9 cellular contexts compared by ENCODE assay signal in the genomic region with DNA sequence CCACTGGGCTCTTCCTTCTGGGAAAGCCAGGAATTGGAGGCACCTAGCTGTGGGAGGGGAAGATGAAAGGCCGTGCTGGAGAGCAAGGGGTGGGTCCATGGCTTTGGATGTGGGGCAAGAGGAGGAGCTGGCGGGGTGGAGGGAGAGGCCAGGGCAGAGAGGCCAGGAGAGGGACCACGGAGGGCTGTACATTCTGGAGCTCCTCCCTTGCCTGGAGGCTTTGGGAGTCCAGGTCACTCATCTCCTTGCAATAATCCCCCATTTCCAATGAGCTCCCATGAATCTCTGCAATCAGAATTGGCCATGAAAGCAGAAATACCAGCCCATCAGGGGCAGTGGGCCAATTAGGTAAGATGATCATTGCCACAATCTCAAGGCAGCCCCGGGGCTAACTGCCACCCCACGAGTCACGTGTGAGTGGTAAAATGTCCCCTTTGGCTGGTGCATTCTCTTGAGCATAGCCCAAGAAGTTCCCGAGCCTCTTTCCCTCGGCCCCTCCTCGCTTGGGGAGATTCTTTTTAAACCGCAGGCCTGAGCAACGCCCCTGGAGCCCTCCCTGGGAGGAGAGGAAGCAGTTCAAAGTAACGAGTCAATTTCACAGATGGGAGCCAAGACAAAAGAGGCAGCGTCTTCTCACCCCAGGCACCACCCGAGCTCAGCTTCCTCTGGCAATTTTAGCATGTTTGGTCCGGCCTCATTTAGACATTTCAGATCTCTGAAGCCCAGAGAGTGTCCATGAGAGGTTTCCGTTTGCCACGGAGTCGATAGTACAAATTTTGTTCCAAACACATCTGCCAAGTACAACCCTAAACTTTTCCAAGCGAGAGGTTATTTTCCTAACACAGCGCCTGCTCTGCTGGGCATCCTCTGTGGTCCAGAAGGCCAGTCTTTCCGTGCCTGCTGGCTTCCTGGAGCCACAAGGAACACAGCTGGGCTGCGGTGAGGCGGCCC. TPM values are rescaled to one million over a fixed set of nuclear protein-coding genes. Genes with fewer than 3 reads are reported as not detected.
DNase-seq lines count a peak whose midpoint lies in the region; ATAC-seq and TF ChIP-seq lines count a peak whose summit lies in the region.
"Had no signal": no experiment of that assay in that cellular context is flagged by ENCODE, and none has a peak within 500 bp of the region (broad histone marks: within the 10 kb centered on the region; RNA-seq: fewer than 3 reads in every experiment).

No MANE protein-coding gene starts in this region.

- H3K27me3 ChIP-seq in hepatocyte (no peaks in the 10 kb centered on the region), suprapubic skin (no peaks in the 10 kb centered on the region)

- H3K36me3 Mint-ChIP-seq in WTC11: no peaks in the 10 kb centered on the region

- H2AFZ ChIP-seq in hepatocyte: no peak overlapping the region

- peak overlapping the region; percentile 33; the same call in 1 of the 2 replicates for H3K4me3 Mint-ChIP-seq in WTC11

- no peaks in the 10 kb centered on the region for H3K79me2 ChIP-seq in hepatocyte

- CTCF ChIA-PET in WTC11 (lab: Charles Lee): interaction anchor here (0.9 to 2.2 kb wide), 5 partner anchors 12 to 371 kb away, joined by 3 to 10 read pairs (median 3); a partner anchor contains a TSS

- H3K36me3 ChIP-seq in hepatocyte (replicated peaks; ENCODE audit: insufficient read depth, low read depth) (no peaks in the 10 kb centered on the region), suprapubic skin (no peaks in the 10 kb centered on the region)

- peaks cover 20% of the 10 kb centered on the region for H3K4me1 Mint-ChIP-seq in WTC11

- no peak for TF ChIP-seq EP300 in suprapubic skin (IDR thresholded peaks at IDR 0.05)

- peak; percentile 79 for ATAC-seq in WTC11
- ATAC-seq: activated CD4-positive, CD25-positive, alpha-beta regulatory T cell treated with anti-CD3 and anti-CD28 coated beads, Interleukin-2, amount 50 U/mL, for 24 hours had no signal

- H3K9me3 ChIP-seq in hepatocyte (ENCODE audit: low read depth) (no peaks in the 10 kb centered on the region), suprapubic skin (no peaks in the 10 kb centered on the region)

- H3K27ac ChIP-seq in hepatocyte (no peak overlapping the region), suprapubic skin (peak overlapping the region; percentile 85)

- POLR2A ChIA-PET in WTC11 (lab: Charles Lee): interaction anchor here (0.8 kb wide), 1 partner anchor 13 kb away, joined by 3 read pairs; no protein-coding TSS in a partner anchor

- DNase-seq in HT-29 (ENCODE audit: low spot score) (peak; percentile 7), WTC11 (ENCODE audit: low spot score) (no peak), hepatocyte (ENCODE audit: low spot score) (no peak), suprapubic skin (ENCODE audit: low spot score in 2 of 2) (peak in 1 of 2 donors; percentile 86), cerebellum (ENCODE audit: low spot score) (no peak), NCI-H82 (lab: John Stamatoyannopoulos, UW) (no peak), occipital lobe (lab: John Stamatoyannopoulos, UW) (no peak)
- DNase-seq in stimulated activated CD4-positive, alpha-beta T cell treated with anti-CD3 and anti-CD28 coated beads, Interleukin-15, amount 100 ng/mL, for 24 hours: no peak

- no peak for TF ChIP-seq POLR2A in suprapubic skin (IDR thresholded peaks at IDR 0.05)

- no peak overlapping the region for H3K27ac Mint-ChIP-seq in WTC11

- no peaks in the 10 kb centered on the region for H4K20me1 ChIP-seq in hepatocyte (ENCODE audit: insufficient read depth, poor library complexity, severe bottlenecking)

- no peaks in the 10 kb centered on the region for H3K9me3 Mint-ChIP-seq in WTC11

- TF ChIP-seq CTCF in WTC11 (IDR thresholded peaks at IDR 0.05) (no peak), hepatocyte (IDR thresholded peaks at IDR 0.05; ENCODE audit: poor library complexity) (no peak), suprapubic skin (IDR thresholded peaks at IDR 0.05) (no peak)

- 50% methylated on average over 23 of the region's 23 CpGs for WGBS in hepatocyte (ENCODE audit: low lambda C conversion rate, missing lambda C conversion rate)
- WGBS in suprapubic skin: 8% methylated on average over 21 of the region's 23 CpGs

- no peak overlapping the region for H3K4me3 ChIP-seq in hepatocyte
- peak overlapping the region; percentile 21 for H3K4me3 ChIP-seq in suprapubic skin

- peak overlapping the region; percentile 13 for H3K4me2 ChIP-seq in hepatocyte

- H3K4me1 ChIP-seq in hepatocyte (ENCODE audit: insufficient read depth) (peaks cover 9% of the 10 kb centered on the region), suprapubic skin (peaks cover 45% of the 10 kb centered on the region)

- H3K27me3 Mint-ChIP-seq in WTC11 (ENCODE audit: low read depth): peaks cover 32% of the 10 kb centered on the region

- no peaks in the 10 kb centered on the region for H3K9me2 ChIP-seq in hepatocyte (replicated peaks; ENCODE audit: insufficient read depth)

TF ChIP-seq in WTC11, 78 proteins besides CTCF, POLR2A, EP300 and RAD21:
- TF ChIP-seq, protein P1, sequence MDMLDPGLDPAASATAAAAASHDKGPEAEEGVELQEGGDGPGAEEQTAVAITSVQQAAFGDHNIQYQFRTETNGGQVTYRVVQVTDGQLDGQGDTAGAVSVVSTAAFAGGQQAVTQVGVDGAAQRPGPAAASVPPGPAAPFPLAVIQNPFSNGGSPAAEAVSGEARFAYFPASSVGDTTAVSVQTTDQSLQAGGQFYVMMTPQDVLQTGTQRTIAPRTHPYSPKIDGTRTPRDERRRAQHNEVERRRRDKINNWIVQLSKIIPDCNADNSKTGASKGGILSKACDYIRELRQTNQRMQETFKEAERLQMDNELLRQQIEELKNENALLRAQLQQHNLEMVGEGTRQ (CRISPR knock-in tag; IDR thresholded peaks at IDR 0.05): peak; percentile 20; the same call in 1 of the 2 replicates
- TF ChIP-seq, protein P2, sequence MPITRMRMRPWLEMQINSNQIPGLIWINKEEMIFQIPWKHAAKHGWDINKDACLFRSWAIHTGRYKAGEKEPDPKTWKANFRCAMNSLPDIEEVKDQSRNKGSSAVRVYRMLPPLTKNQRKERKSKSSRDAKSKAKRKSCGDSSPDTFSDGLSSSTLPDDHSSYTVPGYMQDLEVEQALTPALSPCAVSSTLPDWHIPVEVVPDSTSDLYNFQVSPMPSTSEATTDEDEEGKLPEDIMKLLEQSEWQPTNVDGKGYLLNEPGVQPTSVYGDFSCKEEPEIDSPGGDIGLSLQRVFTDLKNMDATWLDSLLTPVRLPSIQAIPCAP (CRISPR knock-in tag; IDR thresholded peaks at IDR 0.05): no peak
- peak; percentile 23; the same call in 1 of the 2 replicates for TF ChIP-seq ZNF423 (CRISPR knock-in tag; IDR thresholded peaks at IDR 0.05)

RNA-seq across cellular contexts. Expression of a gene that starts 13.4 kb away (rescaled TPM):
- not detected in 2 replicates for total RNA-seq in HT-29 (2014; rRNA removed; shearing (Covaris generic))
- total RNA-seq in WTC11 (2021) (0.27 to 0.72 TPM (median 0.37 TPM) in 3 replicates), hepatocyte (0.48 and 1.4 TPM in 2 replicates), suprapubic skin (10 to 100 TPM; 16.4 to 24.8 (median 21.6) TPM), cerebellum (6.9 TPM), occipital lobe (25.0 TPM)
- polyA plus RNA-seq in hepatocyte: 0.53 and 0.97 TPM in 2 replicates

RNA-seq across cellular contexts. Expression of a gene that starts 18.3 kb away (rescaled TPM):
- total RNA-seq in HT-29 (2014; rRNA removed; shearing (Covaris generic)): 31.6 and 38.5 TPM in 2 replicates
- total RNA-seq in WTC11 (2021) (29.5 to 43.2 TPM (median 33.0 TPM) in 3 replicates), hepatocyte (26.2 and 27.8 TPM in 2 replicates), suprapubic skin (100 to 1,000 TPM in 1 of 4 donors, 10 to 100 TPM in 3; 58.7 to 115 (median 66.3) TPM), cerebellum (26.8 TPM), occipital lobe (20.7 TPM)
- 45.2 and 49.0 TPM in 2 replicates for polyA plus RNA-seq in hepatocyte

RNA-seq across cellular contexts. Expression of a gene that starts 30.1 kb away (rescaled TPM):
- 54.1 and 56.8 TPM in 2 replicates for total RNA-seq in HT-29 (2014; rRNA removed; shearing (Covaris generic))
- total RNA-seq in WTC11 (2021) (18.4 to 23.5 TPM (median 20.5 TPM) in 3 replicates), hepatocyte (49.2 and 56.4 TPM in 2 replicates), suprapubic skin (10 to 100 TPM; 36.6 to 51.5 (median 42.7) TPM), cerebellum (9.4 TPM), occipital lobe (15.8 TPM)
- polyA plus RNA-seq in hepatocyte: 72.5 and 72.7 TPM in 2 replicates

RNA-seq across cellular contexts. Expression of a gene that starts 43.2 kb away (rescaled TPM):
- 0.31 and 0.55 TPM in 2 replicates for total RNA-seq in HT-29 (2014; rRNA removed; shearing (Covaris generic))
- total RNA-seq in WTC11 (2021) (0.37 to 0.46 TPM (median 0.39 TPM) in 3 replicates), hepatocyte (8.8 and 9.4 TPM in 2 replicates), suprapubic skin (1 to 10 TPM; 2.7 to 9.5 (median 4.9) TPM), cerebellum (9.1 TPM), occipital lobe (3.1 TPM)
- polyA plus RNA-seq in hepatocyte: 8.2 and 10.2 TPM in 2 replicates
